ENCODE assay signal across 13 cellular contexts in the genomic region with DNA sequence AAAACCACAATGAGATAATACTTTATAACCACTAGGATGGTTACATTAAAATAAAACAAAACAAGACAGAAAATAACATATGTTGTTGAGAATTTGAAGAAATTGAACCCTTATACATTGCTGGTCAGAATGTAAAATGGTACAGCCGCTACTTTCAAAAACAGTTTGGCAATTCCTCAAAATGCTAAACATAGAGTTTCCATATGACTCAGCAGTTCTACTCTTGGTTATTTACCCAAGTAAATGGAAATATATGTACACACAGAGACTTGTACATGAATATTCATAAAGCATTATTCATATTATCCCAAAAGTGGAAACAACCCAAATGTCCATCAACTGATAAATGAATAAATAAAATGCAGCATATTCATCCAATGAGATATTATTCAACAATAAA.
"Had no signal": no experiment of that assay in that cellular context is flagged by ENCODE, and none has a peak within 500 bp of the region (broad histone marks: within the 10 kb centered on the region; RNA-seq: fewer than 3 reads in every experiment).

No MANE protein-coding gene starts in this region.

- ATAC-seq: left colon had no signal

- H3K27ac ChIP-seq: parathyroid adenoma, stomach had no signal

- H3K4me3 ChIP-seq: lung, stomach had no signal

- H3K9me3 ChIP-seq: stomach had no signal

- H3K4me1 ChIP-seq: parathyroid adenoma had no signal

- H3K36me3 ChIP-seq: stomach had no signal

- H3K9ac ChIP-seq: parathyroid adenoma had no signal

- H3K27me3 ChIP-seq: stomach had no signal

- DNase-seq: activated CD4-positive, alpha-beta T cell treated with anti-CD3 and anti-CD28 coated beads, Interleukin-2, amount 50 U/mL, for 1 hour; activated CD4-positive, CD25-positive, alpha-beta regulatory T cell; amniotic stem cell; endodermal cell; erythroblast; foreskin fibroblast; left colon; naive B cell; stimulated activated CD4-positive, alpha-beta T cell treated with anti-CD3 and anti-CD28 coated beads, Interleukin-15, amount 100 ng/mL, for 24 hours; stimulated activated CD4-positive, alpha-beta T cell treated with anti-CD3 and anti-CD28 coated beads, Interleukin-4, amount 100 ng/mL, for 4 hours; stomach had no signal
